ENCODE assay signal across 16 cellular contexts in genomic region chr1:181508486-181509165, GRCh38. TPM values are rescaled to one million over a fixed set of nuclear protein-coding genes. Genes with fewer than 3 reads are reported as not detected.
A peak's percentile ranks its signal among the peaks of the same experiment; 100 is the strongest.
DNase-seq lines count a peak whose midpoint lies in the region; ATAC-seq, FAIRE-seq and TF ChIP-seq lines count a peak whose summit lies in the region.
"Had no signal": no experiment of that assay in that cellular context is flagged by ENCODE, and none has a peak within 500 bp of the region (broad histone marks: within the 10 kb centered on the region; RNA-seq: fewer than 3 reads in every experiment).

No MANE protein-coding gene starts in this region.

- CTCF ChIA-PET in SK-N-SH (lab: Yijun Ruan, JAX), result interaction anchor here (1.5 kb wide), 1 partner anchor 9 kb away, joined by 3 read pairs; no protein-coding TSS in a partner anchor

- TF ChIP-seq RAD21 in SK-N-SH (IDR thresholded peaks at IDR 0.05; ENCODE audit: low read length), result no peak

- H3K4me3 ChIP-seq in neuronal stem cell (ENCODE audit: low read length in 2 of 2) (no peak overlapping the region), SK-N-SH (ENCODE audit: low read depth in 2 of 2, low read length in 1 of 2) (no peak overlapping the region), Karpas-422 (ENCODE audit: low read length) (no peak overlapping the region)
- H3K4me3 ChIP-seq: sigmoid colon had no signal

- H3K79me1 ChIP-seq in neuronal stem cell (ENCODE audit: low read depth, low read length), result no peaks in the 10 kb centered on the region

- no CpG with 5 or more reads among the region's 9 CpGs for WGBS in neuronal stem cell (ENCODE audit: extremely low coverage in 2 of 2, insufficient read length in 2 of 2, insufficient replicate concordance in 1 of 2), 2 donors
- WGBS in SK-N-SH (ENCODE audit: low lambda C conversion rate), result 4% methylated on average over 8 of the region's 9 CpGs

- no peak overlapping the region for H3K4ac ChIP-seq in neuronal stem cell (ENCODE audit: low read length)

- FAIRE-seq in GM18507 (lab: Jason Lieb, UNC), result peak; percentile 90

- H3K9me2 ChIP-seq in SK-N-SH, result no peaks in the 10 kb centered on the region
- no peaks in the 10 kb centered on the region for H3K9me2 ChIP-seq in Karpas-422 (replicated peaks; ENCODE audit: insufficient read depth, low read length)

- H3K36me3 ChIP-seq in neuronal stem cell (replicated peaks in 1 of 2; ENCODE audit: control insufficient read depth in 2 of 2, insufficient read depth in 2 of 2, low read length in 2 of 2) (no peaks in the 10 kb centered on the region), SK-N-SH (replicated peaks in 1 of 2; ENCODE audit: control insufficient read depth in 1 of 2, insufficient read depth in 2 of 2, low read length in 1 of 2) (no peaks in the 10 kb centered on the region), Karpas-422 (ENCODE audit: insufficient read depth, low read length) (no peaks in the 10 kb centered on the region)
- H3K36me3 ChIP-seq: sigmoid colon had no signal

- H3K27me3 Mint-ChIP-seq in progenitor cell of endocrine pancreas, result peaks cover 46% of the 10 kb centered on the region

- H2AFZ ChIP-seq in neuronal stem cell (ENCODE audit: low read length) (no peak overlapping the region), SK-N-SH (ENCODE audit: low read depth) (no peak overlapping the region), Karpas-422 (ENCODE audit: low read length) (no peak overlapping the region)

- H3K14ac ChIP-seq in neuronal stem cell (ENCODE audit: low read length), result peak overlapping the region; percentile 5

- H4K20me1 ChIP-seq in SK-N-SH (ENCODE audit: insufficient read depth), result no peaks in the 10 kb centered on the region
- no peaks in the 10 kb centered on the region for H4K20me1 ChIP-seq in Karpas-422 (ENCODE audit: insufficient read depth, low read depth, low read length)

- H4K8ac ChIP-seq in neuronal stem cell (ENCODE audit: low read depth, low read length), result no peak overlapping the region

- H3K27ac Mint-ChIP-seq in progenitor cell of endocrine pancreas, result no peak overlapping the region
- H3K27ac Mint-ChIP-seq: natural killer cell treated with Interleukin-12 subunit alpha and Interleukin-12 subunit beta and Interleukin-15 and Interleukin-18, amount 100 ng/mL, for 72 hours had no signal

- H2BK12ac ChIP-seq in neuronal stem cell (ENCODE audit: low read length), result no peak overlapping the region

- no peak overlapping the region for H3K4me3 Mint-ChIP-seq in progenitor cell of endocrine pancreas (ENCODE audit: low read depth)
- H3K4me3 Mint-ChIP-seq: natural killer cell treated with Interleukin-12 subunit alpha and Interleukin-12 subunit beta and Interleukin-15 and Interleukin-18, amount 100 ng/mL, for 72 hours had no signal

- no peak overlapping the region for H2BK5ac ChIP-seq in neuronal stem cell (ENCODE audit: low read length)

- no peak for TF ChIP-seq EP300 in SK-N-SH (IDR thresholded peaks at IDR 0.05; ENCODE audit: borderline replicate concordance in 1 of 2, low read depth in 1 of 2, low read length in 1 of 2)

- peak overlapping the region; percentile 8 for H3K18ac ChIP-seq in neuronal stem cell (ENCODE audit: low read length)

- H3K4me1 Mint-ChIP-seq in progenitor cell of endocrine pancreas (ENCODE audit: low read depth), result peaks cover 1% of the 10 kb centered on the region

- H3K4me2 ChIP-seq in neuronal stem cell (ENCODE audit: insufficient read depth, low read length, poor library complexity, severe bottlenecking), result no peak overlapping the region
- H3K4me2 ChIP-seq in SK-N-SH, result no peak overlapping the region
- H3K4me2 ChIP-seq in Karpas-422 (ENCODE audit: low read depth, low read length, poor library complexity, severe bottlenecking), result no peak overlapping the region

- no peak for TF ChIP-seq CTCF in SK-N-SH (IDR thresholded peaks at IDR 0.05)
- TF ChIP-seq CTCF in progenitor cell of endocrine pancreas (IDR thresholded peaks at IDR 0.05; ENCODE audit: unreplicated experiment), result no peak

- DNase-seq in GM18507 (ENCODE audit: extremely low spot score, insufficient read length, low read depth) (no peak), HK-2 (ENCODE audit: unreplicated experiment) (peak; percentile 30), neuronal stem cell (ENCODE audit: low spot score) (no peak), COR-L47 (lab: John Stamatoyannopoulos, UW) (no peak), SK-N-SH (no peak), progenitor cell of endocrine pancreas (ENCODE audit: low spot score, unreplicated experiment) (no peak), Karpas-422 (no peak)
- DNase-seq: activated T-cell treated with anti-CD3 and anti-CD28 coated beads for 4 hours, GDM1, left ventricle myocardium superior, sigmoid colon, SW 1271 had no signal

- peak overlapping the region; percentile 2 for H2AK5ac ChIP-seq in neuronal stem cell (ENCODE audit: low read depth, low read length)

- no peak overlapping the region for H2BK120ac ChIP-seq in neuronal stem cell (ENCODE audit: low read depth, low read length)

- no peaks in the 10 kb centered on the region for H3K79me2 ChIP-seq in SK-N-SH (ENCODE audit: insufficient read depth)
- H3K79me2 ChIP-seq in Karpas-422 (ENCODE audit: low read length), result no peaks in the 10 kb centered on the region

- H3K9me3 Mint-ChIP-seq in progenitor cell of endocrine pancreas (ENCODE audit: low read depth), result no peaks in the 10 kb centered on the region
- H3K9me3 Mint-ChIP-seq: natural killer cell treated with Interleukin-12 subunit alpha and Interleukin-12 subunit beta and Interleukin-15 and Interleukin-18, amount 100 ng/mL, for 72 hours had no signal

- H3K4me1 ChIP-seq in neuronal stem cell (ENCODE audit: control insufficient read depth in 2 of 2, insufficient read depth in 1 of 2, low read depth in 1 of 2, low read length in 2 of 2) (peaks cover 0 to 4% of the 10 kb centered on the region in 2 donors), SK-N-SH (ENCODE audit: control insufficient read depth in 1 of 2, insufficient read depth in 2 of 2, low read depth in 1 of 2, low read length in 1 of 2) (no peaks in the 10 kb centered on the region), Karpas-422 (ENCODE audit: low read length) (no peaks in the 10 kb centered on the region)
- H3K4me1 ChIP-seq: sigmoid colon had no signal

- no peaks in the 10 kb centered on the region for H3K27me3 ChIP-seq in neuronal stem cell (ENCODE audit: control insufficient read depth in 3 of 3, insufficient read depth in 3 of 3, low read depth in 1 of 3, low read length in 3 of 3)
- H3K27me3 ChIP-seq in SK-N-SH (ENCODE audit: insufficient read depth), result no peaks in the 10 kb centered on the region
- no peaks in the 10 kb centered on the region for H3K27me3 ChIP-seq in Karpas-422 (ENCODE audit: low read length)
- H3K27me3 ChIP-seq: sigmoid colon had no signal

- POLR2A ChIA-PET in SK-N-SH (lab: Yijun Ruan, JAX), result no interaction called here

- H4K91ac ChIP-seq in neuronal stem cell (ENCODE audit: low read depth, low read length, poor library complexity), result no peak overlapping the region

- H3K36me3 Mint-ChIP-seq in progenitor cell of endocrine pancreas (ENCODE audit: insufficient read depth), result no peaks in the 10 kb centered on the region
- H3K36me3 Mint-ChIP-seq: natural killer cell treated with Interleukin-12 subunit alpha and Interleukin-12 subunit beta and Interleukin-15 and Interleukin-18, amount 100 ng/mL, for 72 hours had no signal

- no peaks in the 10 kb centered on the region for H3F3A ChIP-seq in SK-N-SH (replicated peaks; ENCODE audit: insufficient read depth)

- no peak overlapping the region for H3K9ac ChIP-seq in neuronal stem cell (ENCODE audit: low read depth, low read length, poor library complexity)
- H3K9ac ChIP-seq in SK-N-SH, result no peak overlapping the region
- H3K9ac ChIP-seq in Karpas-422 (ENCODE audit: low read length), result no peak overlapping the region

- no peak overlapping the region for H3K27ac ChIP-seq in neuronal stem cell (replicated peaks; ENCODE audit: low read length)
- H3K27ac ChIP-seq in SK-N-SH (ENCODE audit: low read depth in 2 of 2, low read length in 1 of 2), result no peak overlapping the region
- no peak overlapping the region for H3K27ac ChIP-seq in Karpas-422 (ENCODE audit: low read length)
- H3K27ac ChIP-seq: epithelial cell of prostate, sigmoid colon had no signal

- peak; percentile 29 for ATAC-seq in GM21786 (IDR thresholded peaks at IDR 0.05; ENCODE audit: unreplicated experiment)
- ATAC-seq: HCT116, left ventricle myocardium superior had no signal

- no peak overlapping the region for H3K23ac ChIP-seq in neuronal stem cell (ENCODE audit: low read depth, low read length, poor library complexity)

- H3K9me3 ChIP-seq in neuronal stem cell (replicated peaks in 1 of 2; ENCODE audit: control insufficient read depth in 2 of 2, insufficient read depth in 1 of 2, low read depth in 1 of 2, low read length in 2 of 2) (no peaks in the 10 kb centered on the region), SK-N-SH (no peaks in the 10 kb centered on the region), Karpas-422 (ENCODE audit: low read length) (no peaks in the 10 kb centered on the region)
- H3K9me3 ChIP-seq: sigmoid colon had no signal

- no peak overlapping the region for H2BK15ac ChIP-seq in neuronal stem cell (ENCODE audit: low read length)

TF ChIP-seq in SK-N-SH, 30 proteins besides CTCF, POLR2A, EP300 and RAD21 (continues in another document):
- TF ChIP-seq CHD2 (IDR thresholded peaks at IDR 0.05; ENCODE audit: low read length, partially characterized antibody), result no peak
- TF ChIP-seq, protein P1, sequence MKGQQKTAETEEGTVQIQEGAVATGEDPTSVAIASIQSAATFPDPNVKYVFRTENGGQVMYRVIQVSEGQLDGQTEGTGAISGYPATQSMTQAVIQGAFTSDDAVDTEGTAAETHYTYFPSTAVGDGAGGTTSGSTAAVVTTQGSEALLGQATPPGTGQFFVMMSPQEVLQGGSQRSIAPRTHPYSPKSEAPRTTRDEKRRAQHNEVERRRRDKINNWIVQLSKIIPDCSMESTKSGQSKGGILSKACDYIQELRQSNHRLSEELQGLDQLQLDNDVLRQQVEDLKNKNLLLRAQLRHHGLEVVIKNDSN (IDR thresholded peaks at IDR 0.05; ENCODE audit: borderline replicate concordance, low read depth), result no peak
- TF ChIP-seq JUND (IDR thresholded peaks at IDR 0.05), result no peak
- TF ChIP-seq FOXM1 (IDR thresholded peaks at IDR 0.05; ENCODE audit: low read depth), result no peak
- no peak for TF ChIP-seq SIN3A (IDR thresholded peaks at IDR 0.05; ENCODE audit: borderline replicate concordance, low read depth, low read length)
- no peak for TF ChIP-seq FOXJ3 (CRISPR knock-in tag; IDR thresholded peaks at IDR 0.05)
- no peak for TF ChIP-seq YY1 (IDR thresholded peaks at IDR 0.05; ENCODE audit: low read depth)
- no peak for TF ChIP-seq EZH2phosphoT487 (IDR thresholded peaks at IDR 0.05; ENCODE audit: borderline replicate concordance, low read depth)

RNA-seq across cellular contexts. Expression of gene CACNA1E, which starts 25.3 kb away (rescaled TPM):
- polyA plus RNA-seq in neuronal stem cell (2013, experiment 1 of 2), result 0.61 TPM
- polyA plus RNA-seq in neuronal stem cell (2013, experiment 2 of 2), result 0.40 TPM
- polyA plus RNA-seq in SK-N-SH (2012; rRNA removed), result not detected in 2 replicates
- polyA plus RNA-seq in SK-N-SH (2012; cell fraction: cytosol; rRNA removed), result not detected in 2 replicates
- not detected in 2 replicates for polyA plus RNA-seq in SK-N-SH (2012; cell fraction: nucleus; rRNA removed)
- total RNA-seq in progenitor cell of endocrine pancreas, result 0.55 and 0.93 TPM in 2 replicates
- 0.07 TPM in 1 of 2 replicates, not detected in the other for total RNA-seq in Karpas-422 (2014; rRNA removed; shearing (Covaris generic); ENCODE audit: low replicate concordance)
